In the genomic region with DNA sequence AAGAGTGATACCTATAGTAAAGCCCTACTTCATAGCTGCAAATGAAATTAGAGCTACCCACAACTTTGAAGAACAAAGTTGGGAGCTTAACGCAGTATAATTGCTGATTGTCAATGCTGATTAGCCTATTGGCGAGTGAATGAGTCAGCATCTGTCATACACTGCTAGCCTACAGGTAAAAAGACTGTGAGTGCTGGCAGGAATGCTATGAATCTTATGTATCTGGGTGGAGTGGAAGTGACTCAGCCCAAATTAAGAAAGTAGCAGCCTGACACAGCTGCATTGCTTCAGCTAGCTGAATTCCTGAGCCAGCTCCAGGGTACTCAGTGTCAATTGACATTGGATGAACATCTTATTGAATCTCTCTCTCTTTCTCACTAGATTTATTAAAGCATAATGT, we compare ENCODE assay signal across 15 cellular contexts.
DNase-seq lines count a peak whose midpoint lies in the region; ATAC-seq and TF ChIP-seq lines count a peak whose summit lies in the region.
"Had no signal": no experiment of that assay in that cellular context is flagged by ENCODE, and none has a peak within 500 bp of the region (broad histone marks: within the 10 kb centered on the region; RNA-seq: fewer than 3 reads in every experiment).

No MANE protein-coding gene starts in this region.

- TF ChIP-seq EP300 in ovary (IDR thresholded peaks at IDR 0.05), result no peak

- 74 to 78% (median 75%) methylated on average over 2 of the region's 2 CpGs for WGBS in ovary, 3 donors

- DNase-seq in HT1080 (ENCODE audit: low read depth) (peak; percentile 95), SW 1271 (lab: John Stamatoyannopoulos, UW) (peak; percentile 21 to 81), head of caudate nucleus (peak in 33 of 42 donors; percentile 3 to 84 (median 45)), retinal pigment epithelial cell (ENCODE audit: low read depth) (peak; percentile 87), mucosa of descending colon (no peak), cerebellum (ENCODE audit: low spot score) (no peak), ovary (no peak)
- DNase-seq: central memory CD4-positive, alpha-beta T cell; naive B cell; NCI-H1417 treated with DMSO at 0.1 percent for 48 hours; NCI-H2227 treated with DMSO at 0.1 percent for 48 hours; posterior cingulate gyrus; T-cell had no signal

- no peaks in the 10 kb centered on the region for H3K36me3 ChIP-seq in mucosa of descending colon (ENCODE audit: low read depth)
- no peaks in the 10 kb centered on the region for H3K36me3 ChIP-seq in ovary
- H3K36me3 ChIP-seq: HAP-1 had no signal

- H3K4me1 ChIP-seq in mucosa of descending colon (ENCODE audit: low read depth) (no peaks in the 10 kb centered on the region), ovary (ENCODE audit: insufficient read depth) (no peaks in the 10 kb centered on the region)
- H3K4me1 ChIP-seq: HAP-1 had no signal

- peaks cover 21% of the 10 kb centered on the region for H3K9me3 ChIP-seq in mucosa of descending colon
- H3K9me3 ChIP-seq in ovary, result no peaks in the 10 kb centered on the region
- H3K9me3 ChIP-seq: HAP-1 had no signal

- ATAC-seq in mucosa of descending colon, result no peak
- ATAC-seq: left lobe of liver, T-cell had no signal

- intact Hi-C loops in head of caudate nucleus (cut with DNase I) (no loop called here), mucosa of descending colon (cut with DNase I, micrococcal nuclease) (no loop called here), ovary (cut with DNase I) (no loop called here)

- TF ChIP-seq CTCF in retinal pigment epithelial cell (conservative IDR thresholded peaks at IDR 0.05; ENCODE audit: low read depth, low read length) (no peak), mucosa of descending colon (IDR thresholded peaks at IDR 0.05) (no peak), ovary (IDR thresholded peaks at IDR 0.05) (no peak)

- no peaks in the 10 kb centered on the region for H3K27me3 ChIP-seq in ovary

- no peak for TF ChIP-seq POLR2A in ovary (IDR thresholded peaks at IDR 0.05)

- H3K27ac ChIP-seq in ovary, result no peak overlapping the region

- H3K4me3 ChIP-seq in retinal pigment epithelial cell (ENCODE audit: low read length) (no peak overlapping the region), mucosa of descending colon (no peak overlapping the region), ovary (no peak overlapping the region)
- H3K4me3 ChIP-seq: HAP-1 had no signal

Comparison
In these comparisons a context has a peak if more than half of its experiments do, and no peak if none do; other contexts are left out.
1. DNase-seq: peak in HT1080 (single experiment), SW 1271 (2 of 2), head of caudate nucleus (33 of 42) and retinal pigment epithelial cell (single experiment); none in mucosa of descending colon (0 of 3), cerebellum (single experiment) and ovary (0 of 5).